ENCODE assay signal across 19 cellular contexts in genomic region chr7:139543801-139544603, GRCh38. TPM values are rescaled to one million over a fixed set of nuclear protein-coding genes. Genes with fewer than 3 reads are reported as not detected.
A peak's percentile ranks its signal among the peaks of the same experiment; 100 is the strongest.
DNase-seq lines count a peak whose midpoint lies in the region; ATAC-seq and TF ChIP-seq lines count a peak whose summit lies in the region.
"Had no signal": no experiment of that assay in that cellular context is flagged by ENCODE, and none has a peak within 500 bp of the region (broad histone marks: within the 10 kb centered on the region; RNA-seq: fewer than 3 reads in every experiment).

No MANE protein-coding gene starts in this region.

- no peaks in the 10 kb centered on the region for H3K9me3 ChIP-seq in BE2C
- H3K9me3 ChIP-seq: BLaER1 treated with 17β-estradiol and CSF1 and Interleukin-3, amounts not matched to agents 10 nM and 100 nM; ovary had no signal

- no peak overlapping the region for H3K27ac Mint-ChIP-seq in chondrocyte (ENCODE audit: unreplicated experiment)
- H3K27ac Mint-ChIP-seq: activated CD4-positive, alpha-beta memory T cell treated with anti-CD3 and anti-CD28 coated beads for 36 hours; activated T-helper 2 cell treated with anti-CD3 and anti-CD28 coated beads, Interferon-gamma antibody, Interleukin-2, Interleukin-4, amounts not matched to agents 10 μg/mL and 5 μg/mL and 100 μg/mL, durations not matched to agents 14 hours and 24 hours and 36 hours; stimulated activated naive CD8-positive, alpha-beta T cell treated with anti-CD3 and anti-CD28 coated beads, Interleukin-15, amount 100 ng/mL, for 72 hours had no signal

- H3K4me3 Mint-ChIP-seq in chondrocyte (ENCODE audit: unreplicated experiment), result no peak overlapping the region
- H3K4me3 Mint-ChIP-seq: activated CD4-positive, alpha-beta memory T cell treated with anti-CD3 and anti-CD28 coated beads for 36 hours; stimulated activated naive CD8-positive, alpha-beta T cell treated with anti-CD3 and anti-CD28 coated beads, Interleukin-15, amount 100 ng/mL, for 72 hours had no signal

- no peaks in the 10 kb centered on the region for H3K36me3 Mint-ChIP-seq in chondrocyte (ENCODE audit: low read depth)
- H3K36me3 Mint-ChIP-seq: activated CD4-positive, alpha-beta memory T cell treated with anti-CD3 and anti-CD28 coated beads for 36 hours had no signal

- no peaks in the 10 kb centered on the region for H3K9me3 Mint-ChIP-seq in chondrocyte (ENCODE audit: low read depth)
- H3K9me3 Mint-ChIP-seq: activated CD4-positive, alpha-beta memory T cell treated with anti-CD3 and anti-CD28 coated beads for 36 hours; activated T-helper 2 cell treated with anti-CD3 and anti-CD28 coated beads, Interferon-gamma antibody, Interleukin-2, Interleukin-4, amounts not matched to agents 10 μg/mL and 5 μg/mL and 100 μg/mL, durations not matched to agents 14 hours and 24 hours and 36 hours; stimulated activated naive CD8-positive, alpha-beta T cell treated with anti-CD3 and anti-CD28 coated beads, Interleukin-15, amount 100 ng/mL, for 72 hours had no signal

- no peaks in the 10 kb centered on the region for H3K27me3 ChIP-seq in BE2C
- H3K27me3 ChIP-seq: BLaER1 treated with 17β-estradiol and CSF1 and Interleukin-3, amounts not matched to agents 10 nM and 100 nM; ovary had no signal

- ATAC-seq in HG02623 (IDR thresholded peaks at IDR 0.05; ENCODE audit: unreplicated experiment) (no peak), GM18519 (IDR thresholded peaks at IDR 0.05; ENCODE audit: low FRiP score, unreplicated experiment) (no peak)
- ATAC-seq: stimulated activated naive CD8-positive, alpha-beta T cell treated with anti-CD3 and anti-CD28 coated beads, Interleukin-15, amount 100 ng/mL, for 72 hours had no signal

- H3K36me3 ChIP-seq in BE2C, result no peaks in the 10 kb centered on the region
- H3K36me3 ChIP-seq: BLaER1 treated with 17β-estradiol and CSF1 and Interleukin-3, amounts not matched to agents 10 nM and 100 nM; ovary had no signal

- peaks cover 13% of the 10 kb centered on the region for H3K27me3 Mint-ChIP-seq in chondrocyte (ENCODE audit: low read depth)
- H3K27me3 Mint-ChIP-seq: activated CD4-positive, alpha-beta memory T cell treated with anti-CD3 and anti-CD28 coated beads for 36 hours; stimulated activated naive CD8-positive, alpha-beta T cell treated with anti-CD3 and anti-CD28 coated beads, Interleukin-15, amount 100 ng/mL, for 72 hours had no signal

- DNase-seq in BE2C (peak; percentile 49), GM12865 (ENCODE audit: low read depth) (peak; percentile 15), SK-N-DZ (ENCODE audit: low spot score) (peak; percentile 60), iPS-NIHi7 (ENCODE audit: extremely low spot score) (peak; percentile 65), chondrocyte (ENCODE audit: low spot score) (no peak), NCI-H2171 (lab: John Stamatoyannopoulos, UW) (no peak)
- DNase-seq: activated CD4-positive, alpha-beta memory T cell treated with anti-CD3 and anti-CD28 coated beads for 36 hours; amniotic stem cell; NCI-H2029; NCI-H524 treated with DMSO at 0.1 percent for 48 hours; ovary; small intestine; stimulated activated naive CD8-positive, alpha-beta T cell treated with anti-CD3 and anti-CD28 coated beads, Interleukin-15, amount 100 ng/mL, for 72 hours had no signal

- TF ChIP-seq CTCF in BE2C (IDR thresholded peaks at IDR 0.05; ENCODE audit: low read depth, low read length) (no peak), GM12865 (IDR thresholded peaks at IDR 0.05; ENCODE audit: insufficient read depth, low read depth, low read length, missing control alignments) (no peak), chondrocyte (IDR thresholded peaks at IDR 0.05) (no peak)

- H3K4me1 Mint-ChIP-seq in chondrocyte (ENCODE audit: low read depth), result no peaks in the 10 kb centered on the region
- H3K4me1 Mint-ChIP-seq: stimulated activated naive CD8-positive, alpha-beta T cell treated with anti-CD3 and anti-CD28 coated beads, Interleukin-15, amount 100 ng/mL, for 72 hours had no signal

- no peaks in the 10 kb centered on the region for H3K4me1 ChIP-seq in BE2C

- no peak overlapping the region for H3K4me3 ChIP-seq in BE2C (ENCODE audit: low read depth, low read length)
- no peak overlapping the region for H3K4me3 ChIP-seq in GM12865 (ENCODE audit: low read depth, low read length)
- H3K4me3 ChIP-seq: BLaER1 treated with 17β-estradiol and CSF1 and Interleukin-3, amounts not matched to agents 10 nM and 100 nM; ovary had no signal

RNA-seq across cellular contexts. Expression of gene CLEC2L, which starts 20.5 kb away (rescaled TPM):
- not detected for polyA plus RNA-seq in BE2C (2012; ENCODE audit: insufficient read depth, insufficient read length, low read depth)
- not detected in 2 replicates for polyA plus RNA-seq in SK-N-DZ (2014; cell fraction: cytosol; rRNA removed)
- not detected in 2 replicates for polyA plus RNA-seq in SK-N-DZ (2014; cell fraction: nucleus; rRNA removed)
- total RNA-seq in chondrocyte, result not detected in 3 replicates
- total RNA-seq: activated CD4-positive, alpha-beta memory T cell treated with anti-CD3 and anti-CD28 coated beads for 36 hours; activated T-helper 2 cell treated with anti-CD3 and anti-CD28 coated beads, Interferon-gamma antibody, Interleukin-2, Interleukin-4, amounts not matched to agents 10 μg/mL and 5 μg/mL and 100 μg/mL, durations not matched to agents 14 hours and 24 hours and 36 hours; endothelial cell of umbilical vein; LHCN-M2 had no signal
- polyA plus RNA-seq: endothelial cell of umbilical vein had no signal

Comparison
In these comparisons a context has a peak if more than half of its experiments do, and no peak if none do; other contexts are left out.
1. DNase-seq: peak in BE2C (single experiment), GM12865 (single experiment), SK-N-DZ (single experiment) and iPS-NIHi7 (single experiment); none in chondrocyte (single experiment) and NCI-H2171 (single experiment).